Comparison of ENCODE assay signal across 1 cellular context in genomic region chr16:51630051-51630450, GRCh38.
A peak's percentile ranks its signal among the peaks of the same experiment; 100 is the strongest.
TF ChIP-seq lines count a peak whose summit lies in the region.

No MANE protein-coding gene starts in this region.

TF ChIP-seq in GM23338, 12 proteins besides CTCF, POLR2A, EP300 and RAD21 (continued from another document):
- TF ChIP-seq CREB1 (CRISPR knock-in tag; IDR thresholded peaks at IDR 0.05; ENCODE audit: low read depth), result no peak
- no peak for TF ChIP-seq JUNB (IDR thresholded peaks at IDR 0.05; ENCODE audit: unreplicated experiment)
- TF ChIP-seq NANOG (IDR thresholded peaks at IDR 0.05; ENCODE audit: borderline replicate concordance), result peak; percentile 13; the same call in 1 of the 2 replicates
- TF ChIP-seq EZH2 (IDR thresholded peaks at IDR 0.05; ENCODE audit: low read depth, unreplicated experiment), result no peak
- no peak for TF ChIP-seq EZH2phosphoT487 (IDR thresholded peaks at IDR 0.05; ENCODE audit: unreplicated experiment)
- TF ChIP-seq ZNF462 (CRISPR knock-in tag; IDR thresholded peaks at IDR 0.05), result 0 out of 2 replicates have a peak, but pooled peaks have one; percentile 2
- TF ChIP-seq STAT1 (IDR thresholded peaks at IDR 0.05; ENCODE audit: unreplicated experiment), result no peak
- TF ChIP-seq, protein P1, sequence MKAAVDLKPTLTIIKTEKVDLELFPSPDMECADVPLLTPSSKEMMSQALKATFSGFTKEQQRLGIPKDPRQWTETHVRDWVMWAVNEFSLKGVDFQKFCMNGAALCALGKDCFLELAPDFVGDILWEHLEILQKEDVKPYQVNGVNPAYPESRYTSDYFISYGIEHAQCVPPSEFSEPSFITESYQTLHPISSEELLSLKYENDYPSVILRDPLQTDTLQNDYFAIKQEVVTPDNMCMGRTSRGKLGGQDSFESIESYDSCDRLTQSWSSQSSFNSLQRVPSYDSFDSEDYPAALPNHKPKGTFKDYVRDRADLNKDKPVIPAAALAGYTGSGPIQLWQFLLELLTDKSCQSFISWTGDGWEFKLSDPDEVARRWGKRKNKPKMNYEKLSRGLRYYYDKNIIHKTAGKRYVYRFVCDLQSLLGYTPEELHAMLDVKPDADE (IDR thresholded peaks at IDR 0.05), result no peak
- no peak for TF ChIP-seq REST (IDR thresholded peaks at IDR 0.05; ENCODE audit: unreplicated experiment)
TF ChIP-seq in GM23338: peak in this region for 3.
